ENCODE assay signal across 31 cellular contexts in the genomic region with DNA sequence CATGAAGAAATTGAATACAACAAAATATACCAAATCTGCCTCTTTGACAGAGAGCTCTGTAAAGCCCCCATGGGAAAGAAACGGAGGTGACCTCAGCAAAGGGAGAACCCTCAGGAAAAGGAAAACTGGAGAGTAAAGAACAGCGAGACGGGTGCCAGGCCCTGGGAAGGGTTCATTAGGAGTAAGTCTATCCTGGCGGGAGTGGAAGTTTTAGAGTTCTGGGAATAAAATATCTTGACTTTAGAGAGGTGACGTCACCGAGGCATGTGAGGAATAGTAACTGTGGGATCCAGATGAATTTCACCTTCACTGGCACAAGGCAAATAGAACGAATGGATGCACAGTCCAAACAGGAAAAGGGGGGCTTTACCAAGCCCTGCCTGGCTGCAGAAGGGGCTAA.
A peak's percentile ranks its signal among the peaks of the same experiment; 100 is the strongest.
DNase-seq lines count a peak whose midpoint lies in the region; ATAC-seq and TF ChIP-seq lines count a peak whose summit lies in the region.
"Had no signal": no experiment of that assay in that cellular context is flagged by ENCODE, and none has a peak within 500 bp of the region (broad histone marks: within the 10 kb centered on the region; RNA-seq: fewer than 3 reads in every experiment).

No MANE protein-coding gene starts in this region.

- H3K9me3 ChIP-seq in right atrium auricular region = no peaks in the 10 kb centered on the region
- H3K9me3 ChIP-seq in heart left ventricle = no peaks in the 10 kb centered on the region
- H3K9me3 ChIP-seq in neural progenitor cell (ENCODE audit: low read depth) = no peaks in the 10 kb centered on the region
- no peaks in the 10 kb centered on the region for H3K9me3 ChIP-seq in thoracic aorta
- H3K9me3 ChIP-seq: esophagus muscularis mucosa, gastroesophageal sphincter, MG63, suprapubic skin had no signal

- H3K27ac ChIP-seq in right atrium auricular region (no peak overlapping the region), heart left ventricle (peak overlapping the region in 7 of 12 donors; percentile 7 to 64 (median 38)), neural progenitor cell (peak overlapping the region; percentile 25), thoracic aorta (peak overlapping the region in 1 of 2 donors; percentile 5)
- H3K27ac ChIP-seq: esophagus muscularis mucosa, gastroesophageal sphincter, SK-N-MC, suprapubic skin had no signal

- H3K27me3 ChIP-seq in right atrium auricular region (no peaks in the 10 kb centered on the region), heart left ventricle (no peaks in the 10 kb centered on the region), neural progenitor cell (no peaks in the 10 kb centered on the region), thoracic aorta (replicated peaks; ENCODE audit: insufficient read depth) (no peaks in the 10 kb centered on the region)
- H3K27me3 ChIP-seq: esophagus muscularis mucosa, gastroesophageal sphincter, MG63, suprapubic skin had no signal

- no peak overlapping the region for H3K4me2 ChIP-seq in neural progenitor cell

- H3K4me3 Mint-ChIP-seq in neural progenitor cell = no peak overlapping the region
- H3K4me3 Mint-ChIP-seq: activated naive CD8-positive, alpha-beta T cell treated with anti-CD3 and anti-CD28 coated beads, Interleukin-2, amount 10 ng/mL, durations not matched to agents 7 days and 5 days; activated T-cell treated with anti-CD3 and anti-CD28 coated beads, Interleukin-2, amount 50 U/mL, for 24 hours; CD14-positive monocyte; central memory CD8-positive, alpha-beta T cell; dendritic cell treated with granulocyte-macrophage colony-stimulating factor and Interleukin-4, amounts not matched to agents 40 ng/mL and 50 ng/mL, for 4 days; stimulated activated effector memory CD8-positive, alpha-beta T cell treated with anti-CD3 and anti-CD28 coated beads, Interleukin-12 subunit alpha, Interleukin-12 subunit beta, amount 100 ng/mL, for 72 hours had no signal

- no peak overlapping the region for H3K27ac Mint-ChIP-seq in neural progenitor cell
- no peak overlapping the region for H3K27ac Mint-ChIP-seq in activated naive CD4-positive, alpha-beta T cell treated with anti-CD3 and anti-CD28 coated beads, Interleukin-2, amount 50 U/mL, for 72 hours
- H3K27ac Mint-ChIP-seq: activated naive CD8-positive, alpha-beta T cell treated with anti-CD3 and anti-CD28 coated beads, Interleukin-2, amount 10 ng/mL, durations not matched to agents 7 days and 5 days; activated T-cell treated with anti-CD3 and anti-CD28 coated beads, Interleukin-2, amount 50 U/mL, for 24 hours; dendritic cell treated with granulocyte-macrophage colony-stimulating factor and Interleukin-4, amounts not matched to agents 40 ng/mL and 50 ng/mL, for 4 days; stimulated activated effector memory CD8-positive, alpha-beta T cell treated with anti-CD3 and anti-CD28 coated beads, Interleukin-12 subunit alpha, Interleukin-12 subunit beta, amount 100 ng/mL, for 72 hours had no signal

- H3K4me1 Mint-ChIP-seq in neural progenitor cell = peaks cover 17% of the 10 kb centered on the region
- H3K4me1 Mint-ChIP-seq: activated naive CD8-positive, alpha-beta T cell treated with anti-CD3 and anti-CD28 coated beads, Interleukin-2, amount 10 ng/mL, durations not matched to agents 7 days and 5 days; CD14-positive monocyte; central memory CD8-positive, alpha-beta T cell; stimulated activated effector memory CD8-positive, alpha-beta T cell treated with anti-CD3 and anti-CD28 coated beads, Interleukin-12 subunit alpha, Interleukin-12 subunit beta, amount 100 ng/mL, for 72 hours had no signal

- H3K9me3 Mint-ChIP-seq in neural progenitor cell = no peaks in the 10 kb centered on the region
- H3K9me3 Mint-ChIP-seq in activated naive CD4-positive, alpha-beta T cell treated with anti-CD3 and anti-CD28 coated beads, Interleukin-2, amount 50 U/mL, for 72 hours = no peaks in the 10 kb centered on the region
- H3K9me3 Mint-ChIP-seq: activated naive CD8-positive, alpha-beta T cell treated with anti-CD3 and anti-CD28 coated beads, Interleukin-2, amount 10 ng/mL, durations not matched to agents 7 days and 5 days; activated T-cell treated with anti-CD3 and anti-CD28 coated beads, Interleukin-2, amount 50 U/mL, for 24 hours; stimulated activated effector memory CD8-positive, alpha-beta T cell treated with anti-CD3 and anti-CD28 coated beads, Interleukin-12 subunit alpha, Interleukin-12 subunit beta, amount 100 ng/mL, for 72 hours had no signal

- H3K36me3 Mint-ChIP-seq in neural progenitor cell = no peaks in the 10 kb centered on the region
- H3K36me3 Mint-ChIP-seq in activated naive CD4-positive, alpha-beta T cell treated with anti-CD3 and anti-CD28 coated beads, Interleukin-2, amount 50 U/mL, for 72 hours = no peaks in the 10 kb centered on the region
- H3K36me3 Mint-ChIP-seq: activated naive CD8-positive, alpha-beta T cell treated with anti-CD3 and anti-CD28 coated beads, Interleukin-2, amount 10 ng/mL, durations not matched to agents 7 days and 5 days; CD14-positive monocyte; stimulated activated effector memory CD8-positive, alpha-beta T cell treated with anti-CD3 and anti-CD28 coated beads, Interleukin-12 subunit alpha, Interleukin-12 subunit beta, amount 100 ng/mL, for 72 hours had no signal

- H3K27me3 Mint-ChIP-seq in neural progenitor cell (ENCODE audit: insufficient read depth, low read depth) = no peaks in the 10 kb centered on the region
- H3K27me3 Mint-ChIP-seq: activated naive CD8-positive, alpha-beta T cell treated with anti-CD3 and anti-CD28 coated beads, Interleukin-2, amount 10 ng/mL, durations not matched to agents 7 days and 5 days; activated T-cell treated with anti-CD3 and anti-CD28 coated beads, Interleukin-2, amount 50 U/mL, for 24 hours; central memory CD8-positive, alpha-beta T cell; dendritic cell treated with granulocyte-macrophage colony-stimulating factor and Interleukin-4, amounts not matched to agents 40 ng/mL and 50 ng/mL, for 4 days had no signal

- no peaks in the 10 kb centered on the region for H4K20me1 ChIP-seq in neural progenitor cell (ENCODE audit: low read depth)

- H3K9ac ChIP-seq in neural progenitor cell = no peak overlapping the region

- H3K79me2 ChIP-seq in neural progenitor cell (ENCODE audit: low read depth) = no peaks in the 10 kb centered on the region

- DNase-seq in Right ventricle myocardium superior (peak; percentile 50), right atrium auricular region (ENCODE audit: low spot score) (no peak), heart left ventricle (peak in 4 of 5 donors; percentile 27 to 61 (median 56)), neural progenitor cell (ENCODE audit: low spot score) (no peak), thoracic aorta (ENCODE audit: low spot score) (no peak)
- no peak for DNase-seq in activated naive CD4-positive, alpha-beta T cell treated with anti-CD3 and anti-CD28 coated beads, Interleukin-2, amount 50 U/mL, for 72 hours (ENCODE audit: low spot score in 2 of 2)
- DNase-seq: 8988T; activated gamma-delta T cell; activated naive CD8-positive, alpha-beta T cell treated with anti-CD3 and anti-CD28 coated beads, Interleukin-2, amount 10 ng/mL, durations not matched to agents 7 days and 5 days; activated T-cell treated with anti-CD3 and anti-CD28 coated beads, Interleukin-2, amount 50 U/mL, for 24 hours; Calu3; DND-41; hypothalamus; KBM-7; left cardiac atrium; MG63; NCI-H1105 treated with DMSO at 0.1 percent for 48 hours; NCI-H1930; NCI-H524 treated with DMSO at 0.1 percent for 48 hours; NK-92 treated with Interleukin-12 subunit alpha and Interleukin-12 subunit beta, amount 100 ng/mL, for 24 hours; posterior cingulate gyrus had no signal

- WGBS in heart left ventricle, 4 donors = 41 to 58% (median 46%) methylated on average over 7 of the region's 7 CpGs

- H3K4me3 ChIP-seq in right atrium auricular region (no peak overlapping the region), heart left ventricle (no peak overlapping the region), neural progenitor cell (no peak overlapping the region), thoracic aorta (no peak overlapping the region)
- H3K4me3 ChIP-seq: esophagus muscularis mucosa, gastroesophageal sphincter, MG63, SK-N-MC, suprapubic skin had no signal

- intact Hi-C loops in Right ventricle myocardium superior (cut with DNase I) (no loop called here), heart left ventricle (cut with DNase I) (no loop called here)

- no peak for TF ChIP-seq POLR2A in heart left ventricle (IDR thresholded peaks at IDR 0.05)
- no peak for TF ChIP-seq POLR2A in GM18505 (IDR thresholded peaks at IDR 0.05; ENCODE audit: borderline replicate concordance, extremely low read depth, insufficient read depth, insufficient read length)

- peaks cover 25% of the 10 kb centered on the region for H3F3A ChIP-seq in neural progenitor cell (ENCODE audit: low read depth)

- TF ChIP-seq CTCF in right atrium auricular region (IDR thresholded peaks at IDR 0.05) (no peak), heart left ventricle (IDR thresholded peaks at IDR 0.05) (no peak), neural progenitor cell (IDR thresholded peaks at IDR 0.05) (no peak), thoracic aorta (IDR thresholded peaks at IDR 0.05) (no peak)

- peak overlapping the region; percentile 30 for H2AFZ ChIP-seq in neural progenitor cell (replicated peaks)

- ATAC-seq in Right ventricle myocardium superior (ENCODE audit: poor library complexity) (peak; percentile 69), heart left ventricle (peak in 3 of 4 donors; percentile 45 to 94 (median 56)), thoracic aorta (ENCODE audit: insufficient number of reproducible peaks, low FRiP score, low read depth) (peak; percentile 80), GM18505 (IDR thresholded peaks at IDR 0.05; ENCODE audit: unreplicated experiment) (no peak), GM21825 (IDR thresholded peaks at IDR 0.05; ENCODE audit: unreplicated experiment) (no peak)
- ATAC-seq in activated naive CD4-positive, alpha-beta T cell treated with anti-CD3 and anti-CD28 coated beads, Interleukin-2, amount 50 U/mL, for 72 hours = no peak
- ATAC-seq: gastroesophageal sphincter; stimulated activated effector memory CD8-positive, alpha-beta T cell treated with anti-CD3 and anti-CD28 coated beads, Interleukin-12 subunit alpha, Interleukin-12 subunit beta, amount 100 ng/mL, for 72 hours had no signal

- H3K4me1 ChIP-seq in right atrium auricular region (no peaks in the 10 kb centered on the region), heart left ventricle (peaks cover 0 to 11% (median 4%) of the 10 kb centered on the region in 12 donors), neural progenitor cell (peaks cover 56% of the 10 kb centered on the region), thoracic aorta (ENCODE audit: control insufficient read depth in 1 of 2, low read depth in 2 of 2) (peaks cover 0 to 3% of the 10 kb centered on the region in 2 donors)
- H3K4me1 ChIP-seq: esophagus muscularis mucosa, gastroesophageal sphincter had no signal

- H3K36me3 ChIP-seq in right atrium auricular region (no peaks in the 10 kb centered on the region), heart left ventricle (no peaks in the 10 kb centered on the region), neural progenitor cell (no peaks in the 10 kb centered on the region), thoracic aorta (no peaks in the 10 kb centered on the region)
- H3K36me3 ChIP-seq: esophagus muscularis mucosa, gastroesophageal sphincter, MG63, suprapubic skin had no signal

Comparison
In these comparisons a context has a peak if more than half of its experiments do, and no peak if none do; other contexts are left out.
1. DNase-seq: peak in Right ventricle myocardium superior (single experiment) and heart left ventricle (4 of 5); none in right atrium auricular region (single experiment), neural progenitor cell (single experiment), thoracic aorta (single experiment) and activated naive CD4-positive, alpha-beta T cell treated with anti-CD3 and anti-CD28 coated beads, Interleukin-2, amount 50 U/mL, for 72 hours (0 of 2).
2. H3K27ac ChIP-seq: peak in heart left ventricle (7 of 12) and neural progenitor cell (single experiment); none in right atrium auricular region (0 of 2).
3. ATAC-seq: peak in Right ventricle myocardium superior (single experiment), heart left ventricle (3 of 4) and thoracic aorta (single experiment); none in GM18505 (single experiment), GM21825 (single experiment) and activated naive CD4-positive, alpha-beta T cell treated with anti-CD3 and anti-CD28 coated beads, Interleukin-2, amount 50 U/mL, for 72 hours (0 of 2).